Comparison of ENCODE assay signal across 8 cellular contexts in genomic region chr11:33829430-33830141, GRCh38. TPM values are rescaled to one million over a fixed set of nuclear protein-coding genes. Genes with fewer than 3 reads are reported as not detected.
DNase-seq lines count a peak whose midpoint lies in the region; ATAC-seq and TF ChIP-seq lines count a peak whose summit lies in the region.

No MANE protein-coding gene starts in this region.

- no peak overlapping the region for H3K27ac Mint-ChIP-seq in WTC11

- no peaks in the 10 kb centered on the region for H3K9me3 Mint-ChIP-seq in WTC11

- CTCF ChIA-PET in WTC11 (lab: Charles Lee) = interaction anchor here (0.6 to 9.0 kb wide), 22 partner anchors 8 to 347 kb away, joined by 3 to 131 read pairs (median 5); partner anchors contain the start of genes C11orf91 and CD59

- H3K36me3 Mint-ChIP-seq in WTC11 = no peaks in the 10 kb centered on the region

- H4K20me1 ChIP-seq in DOHH2 (ENCODE audit: control insufficient read depth, insufficient read depth, low read depth, low read length) = no peaks in the 10 kb centered on the region

- H3K36me3 ChIP-seq in DOHH2 (ENCODE audit: control insufficient read depth, low read length) (no peaks in the 10 kb centered on the region), H7 (replicated peaks; ENCODE audit: control insufficient read depth, insufficient read depth, low read length) (no peaks in the 10 kb centered on the region)

- no peaks in the 10 kb centered on the region for H3F3A ChIP-seq in DOHH2 (ENCODE audit: control insufficient read depth, insufficient read depth)

- H3K9me2 ChIP-seq in DOHH2 (replicated peaks; ENCODE audit: control insufficient read depth, low read length) = no peaks in the 10 kb centered on the region

- POLR2A ChIA-PET in WTC11 (lab: Charles Lee) = no interaction called here

- peak; percentile 79 for TF ChIP-seq CTCF in DOHH2 (IDR thresholded peaks at IDR 0.05; ENCODE audit: low read depth, low read length, poor library complexity, severe bottlenecking)
- peak; percentile 32 for TF ChIP-seq CTCF in WTC11 (IDR thresholded peaks at IDR 0.05)
- TF ChIP-seq CTCF in choroid plexus epithelial cell (conservative IDR thresholded peaks at IDR 0.05; ENCODE audit: low read depth, low read length) = peak; percentile 92

- peak; percentile 88 for ATAC-seq in WTC11
- ATAC-seq in HG02852 (IDR thresholded peaks at IDR 0.05; ENCODE audit: unreplicated experiment) = no peak

- H3K4me1 ChIP-seq in DOHH2 (ENCODE audit: control insufficient read depth, low read length) = no peaks in the 10 kb centered on the region

- H3K27me3 ChIP-seq in DOHH2 (ENCODE audit: control insufficient read depth, low read length) (peaks cover 60% of the 10 kb centered on the region), H7 (ENCODE audit: control insufficient read depth, insufficient read depth, low read length) (peaks cover 28% of the 10 kb centered on the region)

- H3K4me3 ChIP-seq in DOHH2 (ENCODE audit: low read length) (no peak overlapping the region), H7 (ENCODE audit: insufficient read depth, low read depth, low read length) (peak overlapping the region; percentile 37), choroid plexus epithelial cell (ENCODE audit: low read depth, low read length) (peak overlapping the region; percentile 57)

- H3K4me3 Mint-ChIP-seq in WTC11 = peak overlapping the region; percentile 89

- no peak overlapping the region for H3K4me2 ChIP-seq in DOHH2 (ENCODE audit: low read length)

- peaks cover 39% of the 10 kb centered on the region for H3K27me3 Mint-ChIP-seq in WTC11 (ENCODE audit: low read depth)

- H3K4me1 Mint-ChIP-seq in WTC11 = no peaks in the 10 kb centered on the region; the same call in 1 of the 2 replicates

- H3K79me2 ChIP-seq in DOHH2 (ENCODE audit: control insufficient read depth, low read length) = no peaks in the 10 kb centered on the region

- no peaks in the 10 kb centered on the region for H3K9me3 ChIP-seq in DOHH2 (ENCODE audit: control insufficient read depth, insufficient read depth, low read length)

- H3K27ac ChIP-seq in DOHH2 (ENCODE audit: low read depth, low read length) = no peak overlapping the region

- DNase-seq in H7 (peak; percentile 74), NCI-H146 (lab: John Stamatoyannopoulos, UW) (peak; percentile 10), WTC11 (ENCODE audit: low spot score) (peak; percentile 65), choroid plexus epithelial cell (ENCODE audit: low read depth) (peak; percentile 87), kidney tubule cell (ENCODE audit: low spot score) (peak; percentile 74)
- peak; percentile 27 to 48 for DNase-seq in stimulated activated CD4-positive, alpha-beta T cell treated with anti-CD3 and anti-CD28 coated beads, Interleukin-15, amount 100 ng/mL, for 48 hours (ENCODE audit: low read depth in 2 of 2)

TF ChIP-seq in WTC11, 78 proteins besides CTCF, POLR2A, EP300 and RAD21:
- TF ChIP-seq ZNF671 (CRISPR knock-in tag; IDR thresholded peaks at IDR 0.05) = no peak
- 0 out of 2 replicates have a peak, but pooled peaks have one; percentile 12 for TF ChIP-seq MAX (CRISPR knock-in tag; IDR thresholded peaks at IDR 0.05)
- TF ChIP-seq MLX (CRISPR knock-in tag; IDR thresholded peaks at IDR 0.05) = no peak
- TF ChIP-seq E2F1 (CRISPR knock-in tag; IDR thresholded peaks at IDR 0.05) = no peak
- TF ChIP-seq EMX1 (CRISPR knock-in tag; IDR thresholded peaks at IDR 0.05) = no peak
- no peak for TF ChIP-seq ZNF532 (CRISPR knock-in tag; IDR thresholded peaks at IDR 0.05; ENCODE audit: borderline replicate concordance)
- TF ChIP-seq MYBL2 (CRISPR knock-in tag; IDR thresholded peaks at IDR 0.05) = no peak
- TF ChIP-seq KAT7 (CRISPR knock-in tag; IDR thresholded peaks at IDR 0.05; ENCODE audit: borderline replicate concordance) = no peak
- 0 out of 2 replicates have a peak, but pooled peaks have one; percentile 4 for TF ChIP-seq HMGXB4 (CRISPR knock-in tag; IDR thresholded peaks at IDR 0.05)
- no peak for TF ChIP-seq ZNF232 (CRISPR knock-in tag; IDR thresholded peaks at IDR 0.05)
- no peak for TF ChIP-seq ATF3 (CRISPR knock-in tag; conservative IDR thresholded peaks at IDR 0.05)
- no peak for TF ChIP-seq TEAD1 (CRISPR knock-in tag; IDR thresholded peaks at IDR 0.05)
- TF ChIP-seq IRF1 (CRISPR knock-in tag; IDR thresholded peaks at IDR 0.05) = no peak
- no peak for TF ChIP-seq JAZF1 (CRISPR knock-in tag; IDR thresholded peaks at IDR 0.05)
- TF ChIP-seq NR2C2 (CRISPR knock-in tag; IDR thresholded peaks at IDR 0.05) = no peak
- TF ChIP-seq GABPB1 (CRISPR knock-in tag; IDR thresholded peaks at IDR 0.05) = no peak

RNA-seq across cellular contexts. Expression of gene FBXO3, which starts 55.3 kb away (rescaled TPM):
- 16.7 and 17.9 TPM in 2 replicates for total RNA-seq in H7 (2014; rRNA removed; shearing (Covaris generic))
- 14.5 to 19.0 TPM (median 15.7 TPM) in 3 replicates for total RNA-seq in WTC11 (2021)

Comparison
In these comparisons a context has a peak if more than half of its experiments do, and no peak if none do; other contexts are left out.
1. CTCF ChIP-seq: peak in every context shown above with its lines; median percentile 92 in choroid plexus epithelial cell; 79 in DOHH2; 32 in WTC11.
2. DNase-seq: peak in every context shown above with its lines; median percentile 87 in choroid plexus epithelial cell; 74 in H7; 74 in kidney tubule cell; 65 in WTC11; 38 in stimulated activated CD4-positive, alpha-beta T cell treated with anti-CD3 and anti-CD28 coated beads, Interleukin-15, amount 100 ng/mL, for 48 hours; 10 in NCI-H146.